Comparison of ENCODE assay signal across 23 cellular contexts in the genomic region with DNA sequence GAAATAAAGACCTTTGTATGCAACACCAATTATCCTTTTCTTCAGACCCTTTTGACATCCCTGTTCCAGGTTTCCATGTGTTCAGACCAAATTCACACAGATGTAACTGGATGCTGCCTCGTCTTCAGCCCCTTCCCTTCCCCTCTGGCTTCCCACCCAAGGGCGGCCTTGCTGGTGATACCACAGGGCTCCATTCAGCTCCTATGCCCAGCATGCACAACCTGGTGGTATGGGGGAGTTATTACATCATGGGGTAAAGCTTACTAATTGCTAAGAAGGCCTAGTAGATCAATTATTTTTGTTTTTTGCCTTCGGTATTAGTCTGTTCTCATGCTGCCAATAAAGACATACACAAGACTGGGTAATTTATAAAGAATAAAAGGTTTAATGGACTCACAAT.
"Had no signal": no experiment of that assay in that cellular context is flagged by ENCODE, and none has a peak within 500 bp of the region (broad histone marks: within the 10 kb centered on the region; RNA-seq: fewer than 3 reads in every experiment).

No MANE protein-coding gene starts in this region.

- H3K4me1 ChIP-seq: lower lobe of right lung, neural progenitor cell, sigmoid colon, testis, uterus had no signal

- H3K36me3 Mint-ChIP-seq: naive thymus-derived CD4-positive, alpha-beta T cell; neural progenitor cell; stimulated activated naive B cell treated with anti-CD40 and anti-IgM and Interleukin-4, amounts not matched to agents 10 μg/mL and 1 μg/mL and 100 μg/mL, for 72 hours had no signal

- H3K9me3 Mint-ChIP-seq: immature natural killer cell, neural progenitor cell had no signal

- H2AFZ ChIP-seq: neural progenitor cell had no signal

- H3K27ac Mint-ChIP-seq: activated naive CD4-positive, alpha-beta T cell treated with anti-CD3 and anti-CD28 coated beads for 36 hours; activated T-cell treated with anti-CD3 and anti-CD28 coated beads, Interleukin-2, amount 50 U/mL, for 72 hours; immature natural killer cell; naive thymus-derived CD4-positive, alpha-beta T cell; neural progenitor cell; stimulated activated naive B cell treated with anti-CD40 and anti-IgM and Interleukin-4, amounts not matched to agents 10 μg/mL and 1 μg/mL and 100 μg/mL, for 72 hours had no signal

- H3K4me3 ChIP-seq: lower lobe of right lung, neural progenitor cell, sigmoid colon, smooth muscle cell, testis, uterus had no signal

- H3K4me1 Mint-ChIP-seq: immature natural killer cell; naive thymus-derived CD4-positive, alpha-beta T cell; neural progenitor cell had no signal

- H3K27me3 ChIP-seq: neural progenitor cell, sigmoid colon, testis, uterus had no signal

- H3K9me3 ChIP-seq: lower lobe of right lung, sigmoid colon, testis, uterus had no signal

- H3K27me3 Mint-ChIP-seq: stimulated activated naive B cell treated with anti-CD40 and anti-IgM and Interleukin-4, amounts not matched to agents 10 μg/mL and 1 μg/mL and 100 μg/mL, for 72 hours had no signal

- H3K27ac ChIP-seq: epithelial cell of prostate, lower lobe of right lung, neural progenitor cell, sigmoid colon, testis, uterus, VCaP had no signal

- ATAC-seq: activated T-cell treated with anti-CD3 and anti-CD28 coated beads, Interleukin-2, amount 50 U/mL, for 72 hours; left lobe of liver; lower lobe of right lung; naive thymus-derived CD4-positive, alpha-beta T cell; stimulated activated naive B cell treated with anti-CD40 and anti-IgM and Interleukin-4, amounts not matched to agents 10 μg/mL and 1 μg/mL and 100 μg/mL, for 72 hours had no signal

- DNase-seq: activated CD4-positive, alpha-beta T cell treated with anti-CD3 and anti-CD28 coated beads for 1 hour; activated CD4-positive, alpha-beta T cell treated with anti-CD3 and anti-CD28 coated beads, Interleukin-2, amount 50 U/mL, for 1 hour; activated CD8-positive, alpha-beta memory T cell treated with anti-CD3 and anti-CD28 coated beads for 24 hours; activated effector memory CD4-positive, alpha-beta T cell treated with Interleukin-2 at 50 U/mL for 16 hours; activated naive CD4-positive, alpha-beta T cell treated with anti-CD3 and anti-CD28 coated beads for 36 hours; activated T-cell treated with anti-CD3 and anti-CD28 coated beads, Interleukin-2, amount 50 U/mL, for 72 hours; amygdala; cortex of kidney; immature natural killer cell; lower lobe of right lung; naive thymus-derived CD4-positive, alpha-beta T cell; sigmoid colon; stimulated activated CD4-positive, alpha-beta T cell treated with anti-CD3 and anti-CD28 coated beads, Interleukin-15, amount 100 ng/mL, for 24 hours; stimulated activated CD8-positive, alpha-beta memory T cell treated with anti-CD3 and anti-CD28 coated beads, Interleukin-4, amount 100 ng/mL, for 48 hours; stimulated activated naive B cell treated with anti-CD40 and anti-IgM and Interleukin-4, amounts not matched to agents 10 μg/mL and 1 μg/mL and 100 μg/mL, for 72 hours; testis; trophoblast cell; uterus had no signal

- H3K4me3 Mint-ChIP-seq: activated naive CD4-positive, alpha-beta T cell treated with anti-CD3 and anti-CD28 coated beads for 36 hours; activated T-cell treated with anti-CD3 and anti-CD28 coated beads, Interleukin-2, amount 50 U/mL, for 72 hours; immature natural killer cell; naive thymus-derived CD4-positive, alpha-beta T cell; neural progenitor cell; stimulated activated naive B cell treated with anti-CD40 and anti-IgM and Interleukin-4, amounts not matched to agents 10 μg/mL and 1 μg/mL and 100 μg/mL, for 72 hours had no signal

- H3K36me3 ChIP-seq: lower lobe of right lung, neural progenitor cell, sigmoid colon, uterus had no signal

- H3K4me2 ChIP-seq: neural progenitor cell, smooth muscle cell had no signal
